ENCODE assay signal across 27 cellular contexts in genomic region chr1:62263813-62264353, GRCh38. TPM values are rescaled to one million over a fixed set of nuclear protein-coding genes. Genes with fewer than 3 reads are reported as not detected.
"Had no signal": no experiment of that assay in that cellular context is flagged by ENCODE, and none has a peak within 500 bp of the region (broad histone marks: within the 10 kb centered on the region; RNA-seq: fewer than 3 reads in every experiment).

No MANE protein-coding gene starts in this region.

- H3K36me3 Mint-ChIP-seq: activated CD4-positive, alpha-beta memory T cell treated with anti-CD3 and anti-CD28 coated beads for 36 hours; activated naive CD4-positive, alpha-beta T cell treated with anti-CD3 and anti-CD28 coated beads, Interleukin-2, amount 50 U/mL, for 72 hours had no signal

- H3K27ac ChIP-seq: ascending aorta, brain microvascular endothelial cell, VCaP had no signal

- H3K9me3 Mint-ChIP-seq: activated CD4-positive, alpha-beta memory T cell treated with anti-CD3 and anti-CD28 coated beads for 36 hours; activated CD4-positive, alpha-beta T cell treated with anti-CD3 and anti-CD28 coated beads, Interleukin-2, amount 10 ng/mL, durations not matched to agents 7 days and 5 days; activated naive CD4-positive, alpha-beta T cell treated with anti-CD3 and anti-CD28 coated beads, Interleukin-2, amount 50 U/mL, for 72 hours; activated naive CD8-positive, alpha-beta T cell treated with anti-CD3 and anti-CD28 coated beads, Interleukin-2, amount 50 U/mL, for 24 hours; activated T-cell treated with anti-CD3 and anti-CD28 coated beads, Interleukin-2, amount 50 U/mL, for 4 hours had no signal

- H3K4me1 Mint-ChIP-seq: activated CD4-positive, alpha-beta T cell treated with anti-CD3 and anti-CD28 coated beads, Interleukin-2, amount 10 ng/mL, durations not matched to agents 7 days and 5 days; activated naive CD8-positive, alpha-beta T cell treated with anti-CD3 and anti-CD28 coated beads, Interleukin-2, amount 50 U/mL, for 24 hours had no signal

- H3K4me2 ChIP-seq: SK-N-SH had no signal

- H3K9ac ChIP-seq: SK-N-SH had no signal

- DNase-seq: activated CD4-positive, alpha-beta memory T cell treated with anti-CD3 and anti-CD28 coated beads for 36 hours; activated CD4-positive, alpha-beta T cell treated with anti-CD3 and anti-CD28 coated beads, Interleukin-2, amount 10 ng/mL, durations not matched to agents 7 days and 5 days; activated CD4-positive, CD25-positive, alpha-beta regulatory T cell; activated CD8-positive, alpha-beta memory T cell treated with anti-CD3 and anti-CD28 coated beads for 24 hours; activated effector memory CD4-positive, alpha-beta T cell treated with anti-CD3 and anti-CD28 coated beads, Interleukin-2, amount 50 U/mL, for 16 hours; activated naive CD4-positive, alpha-beta T cell treated with Interleukin-2 at 50 U/mL for 16 hours; activated naive CD8-positive, alpha-beta T cell treated with anti-CD3 and anti-CD28 coated beads, Interleukin-2, amount 50 U/mL, for 24 hours; activated T-cell treated with anti-CD3 and anti-CD28 coated beads, Interleukin-2, amount 50 U/mL, for 4 hours; amniotic stem cell; brain microvascular endothelial cell; cerebellar nuclear complex; KG1; NCI-H1048; NCI-H1436; NCI-H2171; NCI-H2227 treated with DMSO at 0.1 percent for 48 hours; NCI-H446 treated with DMSO at 0.1 percent for 48 hours; NCI-H526 treated with DMSO at 0.1 percent for 48 hours; NCI-H82; SIG-M5; SK-N-SH; T-helper 1 cell had no signal

- H3K27ac Mint-ChIP-seq: activated CD4-positive, alpha-beta memory T cell treated with anti-CD3 and anti-CD28 coated beads for 36 hours; activated CD4-positive, alpha-beta T cell treated with anti-CD3 and anti-CD28 coated beads, Interleukin-2, amount 10 ng/mL, durations not matched to agents 7 days and 5 days; activated naive CD4-positive, alpha-beta T cell treated with anti-CD3 and anti-CD28 coated beads, Interleukin-2, amount 50 U/mL, for 72 hours; activated naive CD8-positive, alpha-beta T cell treated with anti-CD3 and anti-CD28 coated beads, Interleukin-2, amount 50 U/mL, for 24 hours had no signal

- H3K9me2 ChIP-seq: SK-N-SH had no signal

- H3K9me3 ChIP-seq: ascending aorta, SK-N-SH had no signal

- H3K4me3 ChIP-seq: ascending aorta had no signal

- H3K36me3 ChIP-seq: ascending aorta, brain microvascular endothelial cell had no signal

- ATAC-seq: activated naive CD4-positive, alpha-beta T cell treated with anti-CD3 and anti-CD28 coated beads, Interleukin-2, amount 50 U/mL, for 72 hours; activated naive CD8-positive, alpha-beta T cell treated with anti-CD3 and anti-CD28 coated beads, Interleukin-2, amount 50 U/mL, for 24 hours; activated T-cell treated with anti-CD3 and anti-CD28 coated beads, Interleukin-2, amount 50 U/mL, for 4 hours had no signal

- H3K27me3 ChIP-seq: ascending aorta, brain microvascular endothelial cell had no signal

- H3K4me1 ChIP-seq: ascending aorta had no signal

- H3K4me3 Mint-ChIP-seq: activated CD4-positive, alpha-beta memory T cell treated with anti-CD3 and anti-CD28 coated beads for 36 hours; activated CD4-positive, alpha-beta T cell treated with anti-CD3 and anti-CD28 coated beads, Interleukin-2, amount 10 ng/mL, durations not matched to agents 7 days and 5 days; activated naive CD8-positive, alpha-beta T cell treated with anti-CD3 and anti-CD28 coated beads, Interleukin-2, amount 50 U/mL, for 24 hours; activated T-cell treated with anti-CD3 and anti-CD28 coated beads, Interleukin-2, amount 50 U/mL, for 4 hours had no signal

RNA-seq across cellular contexts. Expression of gene KANK4, which starts 55.4 kb away (rescaled TPM):
- total RNA-seq: activated CD4-positive, alpha-beta memory T cell treated with anti-CD3 and anti-CD28 coated beads for 36 hours; activated CD4-positive, alpha-beta T cell treated with anti-CD3 and anti-CD28 coated beads, Interleukin-2, amount 10 ng/mL, durations not matched to agents 7 days and 5 days; activated naive CD4-positive, alpha-beta T cell treated with anti-CD3 and anti-CD28 coated beads, Interleukin-2, amount 50 U/mL, for 72 hours; activated T-cell treated with anti-CD3 and anti-CD28 coated beads, Interleukin-2, amount 50 U/mL, for 4 hours; ascending aorta; OCI-LY7; T-helper 2 cell treated with Interferon-gamma antibody and Interleukin-4, amounts not matched to agents 100 ng/mL and 5 ng/mL, for 36 hours had no signal
- polyA plus RNA-seq: SK-N-SH had no signal
